In genomic region chr17:28282596-28282995, GRCh38 we compare ENCODE assay signal across 11 cellular contexts. TPM values are rescaled to one million over a fixed set of nuclear protein-coding genes. Genes with fewer than 3 reads are reported as not detected.
DNase-seq lines count a peak whose midpoint lies in the region; ATAC-seq, FAIRE-seq and TF ChIP-seq lines count a peak whose summit lies in the region.
"Had no signal": no experiment of that assay in that cellular context is flagged by ENCODE, and none has a peak within 500 bp of the region (broad histone marks: within the 10 kb centered on the region; RNA-seq: fewer than 3 reads in every experiment).

No MANE protein-coding gene starts in this region.

- H3K27ac Mint-ChIP-seq in activated CD8-positive, alpha-beta T cell treated with anti-CD3 and anti-CD28 coated beads, Interleukin-2, amount 10 ng/mL, durations not matched to agents 7 days and 5 days, result no peak overlapping the region
- H3K27ac Mint-ChIP-seq: CD4-positive, alpha-beta memory T cell had no signal

- peak; percentile 56 to 79; a peak in 4 of 6 replicates for ATAC-seq in A549
- ATAC-seq in activated CD8-positive, alpha-beta T cell treated with anti-CD3 and anti-CD28 coated beads, Interleukin-2, amount 10 ng/mL, durations not matched to agents 7 days and 5 days, result no peak
- ATAC-seq: heart left ventricle had no signal

- CTCF ChIA-PET in A549 (lab: Yijun Ruan, JAX) (interaction anchor here (1.0 kb wide), 1 partner anchor 32 kb away, joined by 5 read pairs; no protein-coding TSS in a partner anchor), HEK293 (lab: Yijun Ruan, JAX) (no interaction called here)
- CTCF ChIA-PET in activated CD8-positive, alpha-beta T cell treated with anti-CD3 and anti-CD28 coated beads, Interleukin-2, amount 10 ng/mL, durations not matched to agents 7 days and 5 days (lab: Charles Lee), result no interaction called here

- peak overlapping the region; percentile 71 to 83 for H3K27ac ChIP-seq in A549
- H3K27ac ChIP-seq in HEK293 (ENCODE audit: extremely low read depth, low read depth, low read length), result peak overlapping the region; percentile 66
- H3K27ac ChIP-seq: heart left ventricle, HL-60 had no signal

- no peak for TF ChIP-seq POLR2A in A549 (IDR thresholded peaks at IDR 0.05; ENCODE audit: low read length)

- H3K36me3 ChIP-seq in HEK293 (ENCODE audit: control insufficient read depth in 2 of 2, insufficient read depth in 1 of 2, low read length in 2 of 2), result no peaks in the 10 kb centered on the region
- H3K36me3 ChIP-seq: heart left ventricle had no signal

- TF ChIP-seq CTCF in A549 (IDR thresholded peaks at IDR 0.05) (no peak), HEK293 (tag by site-specific recombination; IDR thresholded peaks at IDR 0.05) (no peak), fibroblast of villous mesenchyme (IDR thresholded peaks at IDR 0.05; ENCODE audit: insufficient read depth, low read depth, low read length) (no peak)

- in situ Hi-C loops in SK-MEL-5 (cut with HindIII; ENCODE audit: low pct_unique_long_range_greater_than_20kb, low sequenced_read_pairs), result no loop called here

- H3K4me1 Mint-ChIP-seq in activated CD8-positive, alpha-beta T cell treated with anti-CD3 and anti-CD28 coated beads, Interleukin-2, amount 10 ng/mL, durations not matched to agents 7 days and 5 days (ENCODE audit: low read depth), result peaks cover 11% of the 10 kb centered on the region

- no peaks in the 10 kb centered on the region for H3K9me3 Mint-ChIP-seq in activated CD8-positive, alpha-beta T cell treated with anti-CD3 and anti-CD28 coated beads, Interleukin-2, amount 10 ng/mL, durations not matched to agents 7 days and 5 days (ENCODE audit: insufficient read depth)

- TF ChIP-seq RAD21 in A549 (conservative IDR thresholded peaks at IDR 0.05 in 1 of 2, IDR thresholded peaks at IDR 0.05 in 1 of 2), result no peak

- no peak overlapping the region for H3K4me3 Mint-ChIP-seq in activated CD8-positive, alpha-beta T cell treated with anti-CD3 and anti-CD28 coated beads, Interleukin-2, amount 10 ng/mL, durations not matched to agents 7 days and 5 days
- H3K4me3 Mint-ChIP-seq: CD4-positive, alpha-beta memory T cell had no signal

- DNase-seq in A549 (ENCODE audit: low read depth in 1 of 2, low spot score in 1 of 2), result peak in 1 of 2 experiments; percentile 64
- peak; percentile 26 for DNase-seq in SK-MEL-5 (ENCODE audit: low read depth, low spot score)
- DNase-seq in fibroblast of villous mesenchyme (ENCODE audit: low read depth), result peak; percentile 88
- no peak for DNase-seq in activated CD4-positive, alpha-beta T cell treated with anti-CD3 and anti-CD28 coated beads, Interleukin-2, amount 50 U/mL, for 48 hours
- no peak for DNase-seq in SK-N-DZ (ENCODE audit: low spot score)
- no peak for DNase-seq in midbrain (lab: John Stamatoyannopoulos, UW)
- no peak for DNase-seq in activated CD8-positive, alpha-beta T cell treated with anti-CD3 and anti-CD28 coated beads, Interleukin-2, amount 10 ng/mL, durations not matched to agents 7 days and 5 days
- DNase-seq: CD4-positive, alpha-beta memory T cell; heart left ventricle had no signal

- H3K36me3 Mint-ChIP-seq in activated CD8-positive, alpha-beta T cell treated with anti-CD3 and anti-CD28 coated beads, Interleukin-2, amount 10 ng/mL, durations not matched to agents 7 days and 5 days (ENCODE audit: low read depth), result no peaks in the 10 kb centered on the region
- H3K36me3 Mint-ChIP-seq: CD4-positive, alpha-beta memory T cell had no signal

- POLR2A ChIA-PET in A549 (lab: Yijun Ruan, JAX), result interaction anchor here (0.6 kb wide), 1 partner anchor 433 kb away, joined by 8 read pairs; no protein-coding TSS in a partner anchor
- POLR2A ChIA-PET in HEK293 (lab: Yijun Ruan, JAX), result no interaction called here
- POLR2A ChIA-PET in activated CD8-positive, alpha-beta T cell treated with anti-CD3 and anti-CD28 coated beads, Interleukin-2, amount 10 ng/mL, durations not matched to agents 7 days and 5 days (lab: Charles Lee), result no interaction called here

- FAIRE-seq in A549 (lab: Jason Lieb, UNC), result no peak

- H3K9me3 ChIP-seq in A549 (no peaks in the 10 kb centered on the region), HEK293 (ENCODE audit: control insufficient read depth, insufficient read depth, low read depth, low read length) (no peaks in the 10 kb centered on the region)
- H3K9me3 ChIP-seq: heart left ventricle had no signal

- TF ChIP-seq EP300 in A549 (IDR thresholded peaks at IDR 0.05), result no peak

- H3K4me2 ChIP-seq in A549, result peak overlapping the region; percentile 33

- H3K4me1 ChIP-seq in A549 (peaks cover 20% of the 10 kb centered on the region), HEK293 (ENCODE audit: control insufficient read depth, insufficient read depth, low read length) (peaks cover 10% of the 10 kb centered on the region)

- H3K27me3 Mint-ChIP-seq in activated CD8-positive, alpha-beta T cell treated with anti-CD3 and anti-CD28 coated beads, Interleukin-2, amount 10 ng/mL, durations not matched to agents 7 days and 5 days (ENCODE audit: low read depth), result peaks cover 32% of the 10 kb centered on the region

- 73% methylated on average over 7 of the region's 7 CpGs for WGBS in A549 (ENCODE audit: missing lambda C conversion rate)

- H3K4me3 ChIP-seq in A549 (no peak overlapping the region), HEK293 (ENCODE audit: low read depth, low read length) (no peak overlapping the region), fibroblast of villous mesenchyme (ENCODE audit: low read depth, low read length) (no peak overlapping the region)
- H3K4me3 ChIP-seq: heart left ventricle had no signal

TF ChIP-seq in A549, 52 proteins besides CTCF, POLR2A, EP300 and RAD21 (continues in another document):
- TF ChIP-seq MAFK (IDR thresholded peaks at IDR 0.05; ENCODE audit: partially characterized antibody), result peak; percentile 74
- no peak for TF ChIP-seq SMC3 (IDR thresholded peaks at IDR 0.05)
- no peak for TF ChIP-seq CBX8 (IDR thresholded peaks at IDR 0.05)
- TF ChIP-seq EHMT2 (IDR thresholded peaks at IDR 0.05; ENCODE audit: low read depth), result no peak
- peak in 1 of 2 experiments; percentile 35; a peak in 1 of 4 replicates for TF ChIP-seq CEBPB (IDR thresholded peaks at IDR 0.05)
- TF ChIP-seq RARB (CRISPR knock-in tag; IDR thresholded peaks at IDR 0.05), result no peak
- TF ChIP-seq CHD4 (IDR thresholded peaks at IDR 0.05; ENCODE audit: borderline replicate concordance), result no peak

TF ChIP-seq in HEK293, 187 proteins besides CTCF, POLR2A, EP300 and RAD21 (continues in another document):
- TF ChIP-seq ZFP69B (tag by site-specific recombination; IDR thresholded peaks at IDR 0.05) (no peak), ZFP37 (tag by site-specific recombination; IDR thresholded peaks at IDR 0.05) (no peak), ZNF555 (tag by site-specific recombination; conservative IDR thresholded peaks at IDR 0.05) (no peak), KLF9 (tag by site-specific recombination; IDR thresholded peaks at IDR 0.05; ENCODE audit: low read depth) (peak; percentile 40; the same call in 1 of the 2 replicates), ZNF366 (tag by site-specific recombination; conservative IDR thresholded peaks at IDR 0.05) (peak; percentile 61; the same call in 1 of the 2 replicates), SP2 (tag by site-specific recombination; IDR thresholded peaks at IDR 0.05) (no peak)

RNA-seq across cellular contexts. Expression of gene TMEM97, which starts 36.4 kb away (rescaled TPM):
- 90.9 and 98.7 TPM in 2 replicates for polyA plus RNA-seq in A549 (2011; rRNA removed)
- 39.8 and 43.6 TPM in 2 replicates for polyA plus RNA-seq in A549 (2012; cell fraction: cytosol; rRNA removed)
- 18.3 and 28.7 TPM in 2 replicates for polyA plus RNA-seq in A549 (2012; cell fraction: nucleus; rRNA removed)
- polyA plus RNA-seq in A549 (2017; fragmentation: RNase III; extraction: RNeasy Plus Mini Kit Qiagen cat#74134 plus additional on column Dnase treatment), result 65.0 to 75.6 TPM (median 70.2 TPM) in 3 replicates
- polyA minus RNA-seq in A549 (2011; rRNA and poly(A)+ RNA removed), result 58.8 and 66.0 TPM in 2 replicates
- total RNA-seq in SK-MEL-5 (2014; rRNA removed; shearing (Covaris generic)), result 44.3 and 46.4 TPM in 2 replicates
- polyA plus RNA-seq in SK-MEL-5 (2015; cell fraction: cytosol; rRNA removed), result 32.5 and 35.4 TPM in 2 replicates
- polyA plus RNA-seq in SK-MEL-5 (2015; cell fraction: nucleus; rRNA removed), result 5.3 and 9.9 TPM in 2 replicates
- total RNA-seq in fibroblast of villous mesenchyme, result 22.9 and 47.1 TPM in 2 replicates
- 202 and 215 TPM in 2 replicates for polyA plus RNA-seq in SK-N-DZ (2014; cell fraction: cytosol; rRNA removed)
- polyA plus RNA-seq in SK-N-DZ (2014; cell fraction: nucleus; rRNA removed), result 56.4 and 67.0 TPM in 2 replicates
- total RNA-seq in activated CD8-positive, alpha-beta T cell treated with anti-CD3 and anti-CD28 coated beads, Interleukin-2, amount 10 ng/mL, durations not matched to agents 7 days and 5 days, result 10 to 100 TPM; 31.2 to 32.0 TPM

RNA-seq across cellular contexts. Expression of gene IFT20, which starts 52.7 kb away (rescaled TPM):
- polyA plus RNA-seq in A549 (2011; rRNA removed), result 58.7 and 72.1 TPM in 2 replicates
- polyA plus RNA-seq in A549 (2012; cell fraction: cytosol; rRNA removed), result 49.7 and 52.2 TPM in 2 replicates
- 36.8 and 43.6 TPM in 2 replicates for polyA plus RNA-seq in A549 (2012; cell fraction: nucleus; rRNA removed)
- 53.8 to 57.4 TPM (median 56.8 TPM) in 3 replicates for polyA plus RNA-seq in A549 (2017; fragmentation: RNase III; extraction: RNeasy Plus Mini Kit Qiagen cat#74134 plus additional on column Dnase treatment)
- 15.0 and 17.0 TPM in 2 replicates for polyA minus RNA-seq in A549 (2011; rRNA and poly(A)+ RNA removed)
- total RNA-seq in SK-MEL-5 (2014; rRNA removed; shearing (Covaris generic)), result 30.7 and 38.9 TPM in 2 replicates
- polyA plus RNA-seq in SK-MEL-5 (2015; cell fraction: cytosol; rRNA removed), result 18.5 and 18.9 TPM in 2 replicates
- 63.1 and 64.1 TPM in 2 replicates for polyA plus RNA-seq in SK-MEL-5 (2015; cell fraction: nucleus; rRNA removed)
- total RNA-seq in fibroblast of villous mesenchyme, result 46.7 and 51.4 TPM in 2 replicates
- 78.1 and 81.4 TPM in 2 replicates for polyA plus RNA-seq in SK-N-DZ (2014; cell fraction: cytosol; rRNA removed)
- polyA plus RNA-seq in SK-N-DZ (2014; cell fraction: nucleus; rRNA removed), result 145 and 146 TPM in 2 replicates
- total RNA-seq in activated CD8-positive, alpha-beta T cell treated with anti-CD3 and anti-CD28 coated beads, Interleukin-2, amount 10 ng/mL, durations not matched to agents 7 days and 5 days, result 10 to 100 TPM; 20.7 to 22.7 TPM

RNA-seq across cellular contexts. Expression of gene TNFAIP1, which starts 53.0 kb away (rescaled TPM):
- polyA plus RNA-seq in A549 (2011; rRNA removed) (66.2 and 68.3 TPM in 2 replicates), A549 (2017; fragmentation: RNase III; extraction: RNeasy Plus Mini Kit Qiagen cat#74134 plus additional on column Dnase treatment) (37.4 to 38.8 TPM (median 37.4 TPM) in 3 replicates)
- polyA plus RNA-seq in A549 (2012; cell fraction: cytosol; rRNA removed), result 56.9 and 65.0 TPM in 2 replicates
- 59.9 and 77.4 TPM in 2 replicates for polyA plus RNA-seq in A549 (2012; cell fraction: nucleus; rRNA removed)
- 110 and 120 TPM in 2 replicates for polyA minus RNA-seq in A549 (2011; rRNA and poly(A)+ RNA removed)
- 24.5 and 27.6 TPM in 2 replicates for total RNA-seq in SK-MEL-5 (2014; rRNA removed; shearing (Covaris generic))
- polyA plus RNA-seq in SK-MEL-5 (2015; cell fraction: cytosol; rRNA removed), result 32.1 and 33.6 TPM in 2 replicates
- polyA plus RNA-seq in SK-MEL-5 (2015; cell fraction: nucleus; rRNA removed), result 31.2 and 38.1 TPM in 2 replicates
- 35.1 and 50.1 TPM in 2 replicates for total RNA-seq in fibroblast of villous mesenchyme
- 17.8 and 30.3 TPM in 2 replicates for polyA plus RNA-seq in SK-N-DZ (2014; cell fraction: cytosol; rRNA removed)
- 17.7 and 29.3 TPM in 2 replicates for polyA plus RNA-seq in SK-N-DZ (2014; cell fraction: nucleus; rRNA removed)
- total RNA-seq in activated CD8-positive, alpha-beta T cell treated with anti-CD3 and anti-CD28 coated beads, Interleukin-2, amount 10 ng/mL, durations not matched to agents 7 days and 5 days, result 10 to 100 TPM; 16.3 to 19.7 TPM

Comparison
In these comparisons a context has a peak if more than half of its experiments do, and no peak if none do; other contexts are left out.
1. DNase-seq: peak in SK-MEL-5 (single experiment) and fibroblast of villous mesenchyme (single experiment); none in activated CD4-positive, alpha-beta T cell treated with anti-CD3 and anti-CD28 coated beads, Interleukin-2, amount 50 U/mL, for 48 hours (0 of 2), SK-N-DZ (single experiment), midbrain (single experiment) and activated CD8-positive, alpha-beta T cell treated with anti-CD3 and anti-CD28 coated beads, Interleukin-2, amount 10 ng/mL, durations not matched to agents 7 days and 5 days (single experiment).